Comparison of ENCODE assay signal across 7 cellular contexts in genomic region chr20:33710681-33711445, GRCh38.
"Had no signal": no experiment of that assay in that cellular context is flagged by ENCODE, and none has a peak within 500 bp of the region (broad histone marks: within the 10 kb centered on the region; RNA-seq: fewer than 3 reads in every experiment).

No MANE protein-coding gene starts in this region.

- H3K9me3 Mint-ChIP-seq: naive B cell had no signal

- H3K27ac ChIP-seq: ascending aorta, esophagus muscularis mucosa, lower lobe of right lung had no signal

- H3K27me3 ChIP-seq: ascending aorta, esophagus muscularis mucosa had no signal

- H3K4me3 ChIP-seq: ascending aorta, esophagus muscularis mucosa, lower lobe of right lung, skin epidermis had no signal

- H3K9me3 ChIP-seq: ascending aorta, esophagus muscularis mucosa, lower lobe of right lung had no signal

- DNase-seq: lower lobe of right lung, naive B cell, retina, SW 1271 had no signal

- H3K27me3 Mint-ChIP-seq: naive B cell had no signal

- H3K4me3 Mint-ChIP-seq: naive B cell had no signal

- H3K4me1 ChIP-seq: ascending aorta, esophagus muscularis mucosa, lower lobe of right lung had no signal
